In genomic region chr16:23465179-23465578, GRCh38 we compare ENCODE assay signal across 23 cellular contexts.
"Had no signal": no experiment of that assay in that cellular context is flagged by ENCODE, and none has a peak within 500 bp of the region (broad histone marks: within the 10 kb centered on the region; RNA-seq: fewer than 3 reads in every experiment).

No MANE protein-coding gene starts in this region.

- H3K9me3 Mint-ChIP-seq: activated B cell treated with CpG ODN at 0.5 μM for 24 hours; activated CD8-positive, alpha-beta T cell treated with anti-CD3 and anti-CD28 coated beads for 36 hours; activated naive CD8-positive, alpha-beta T cell treated with anti-CD3 and anti-CD28 coated beads, Interleukin-2, amount 10 ng/mL, durations not matched to agents 7 days and 5 days; T-cell had no signal

- H3K9me3 ChIP-seq: adrenal gland, MG63 had no signal

- H3K4me1 Mint-ChIP-seq: activated B cell treated with CpG ODN at 0.5 μM for 24 hours; activated naive CD8-positive, alpha-beta T cell treated with anti-CD3 and anti-CD28 coated beads, Interleukin-2, amount 10 ng/mL, durations not matched to agents 7 days and 5 days; T-cell had no signal

- H3K4me3 ChIP-seq: adrenal gland, MG63, SK-N-MC had no signal

- FAIRE-seq: TTC549 had no signal

- H3K27me3 Mint-ChIP-seq: activated B cell treated with CpG ODN at 0.5 μM for 24 hours; activated CD8-positive, alpha-beta T cell treated with anti-CD3 and anti-CD28 coated beads for 36 hours; activated naive CD8-positive, alpha-beta T cell treated with anti-CD3 and anti-CD28 coated beads, Interleukin-2, amount 10 ng/mL, durations not matched to agents 7 days and 5 days; T-cell had no signal

- H3K27me3 ChIP-seq: adrenal gland, MG63 had no signal

- H3K4me3 Mint-ChIP-seq: activated B cell treated with CpG ODN at 0.5 μM for 24 hours; activated CD8-positive, alpha-beta T cell treated with anti-CD3 and anti-CD28 coated beads for 36 hours; activated naive CD8-positive, alpha-beta T cell treated with anti-CD3 and anti-CD28 coated beads, Interleukin-2, amount 10 ng/mL, durations not matched to agents 7 days and 5 days; T-cell had no signal

- H3K27ac Mint-ChIP-seq: activated CD8-positive, alpha-beta T cell treated with anti-CD3 and anti-CD28 coated beads for 36 hours; T-cell had no signal

- DNase-seq: activated B cell treated with CpG ODN at 0.5 μM for 24 hours; activated CD8-positive, alpha-beta memory T cell treated with anti-CD3 and anti-CD28 coated beads, Interleukin-2, amount 50 U/mL, for 4 hours; activated CD8-positive, alpha-beta T cell treated with anti-CD3 and anti-CD28 coated beads for 36 hours; activated naive CD4-positive, alpha-beta T cell treated with anti-CD3 and anti-CD28 coated beads, Interleukin-2, amount 50 U/mL, for 16 hours; activated naive CD8-positive, alpha-beta T cell treated with anti-CD3 and anti-CD28 coated beads, Interleukin-2, amount 10 ng/mL, durations not matched to agents 7 days and 5 days; adrenal gland; anterior cingulate cortex; MG63; MV-4-11; NCI-H1092 treated with DMSO at 0.1 percent for 48 hours; NCI-H1417 treated with DMSO at 0.1 percent for 48 hours; NCI-H1694; NCI-H2029 treated with DMSO at 0.1 percent for 48 hours; NCI-H345; NCI-H510A; NCI-H526 treated with DMSO at 0.1 percent for 48 hours; NCI-H82; T-cell; T-helper 2 cell; T1000 had no signal

- ATAC-seq: activated CD8-positive, alpha-beta T cell treated with anti-CD3 and anti-CD28 coated beads for 36 hours; Right ventricle myocardium inferior; T-cell had no signal
